ENCODE assay signal across 10 cellular contexts in the genomic region with DNA sequence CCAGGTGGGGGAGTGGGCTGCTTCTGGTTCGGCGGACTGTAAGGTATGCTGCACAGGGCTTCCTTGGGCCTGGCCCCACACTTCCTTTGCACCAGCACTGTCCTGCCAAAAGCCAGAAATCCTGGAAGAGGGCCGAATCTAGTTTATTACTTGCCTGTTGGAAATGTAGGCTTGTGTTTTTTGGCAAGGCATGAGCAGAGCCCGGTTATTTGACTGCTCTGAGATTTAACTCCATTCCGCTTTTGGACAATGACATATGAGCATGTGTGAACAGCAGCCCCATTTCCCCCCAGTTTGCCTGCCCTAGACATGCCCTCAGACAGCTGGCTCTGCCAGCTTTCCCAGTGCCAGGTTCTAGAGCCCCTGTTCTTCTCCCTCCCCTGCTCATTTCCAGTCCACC.
DNase-seq lines count a peak whose midpoint lies in the region; ATAC-seq, FAIRE-seq and TF ChIP-seq lines count a peak whose summit lies in the region.
"Had no signal": no experiment of that assay in that cellular context is flagged by ENCODE, and none has a peak within 500 bp of the region (broad histone marks: within the 10 kb centered on the region; RNA-seq: fewer than 3 reads in every experiment).

No MANE protein-coding gene starts in this region.

- DNase-seq in A549 (ENCODE audit: low read depth in 1 of 2, low spot score in 1 of 2) (no peak), ovary (peak; percentile 24 to 47 (median 40)), hepatic stellate cell (ENCODE audit: low spot score) (no peak), SJCRH30 (no peak), D721Med (ENCODE audit: insufficient read length, low spot score) (no peak), GM20000 (ENCODE audit: low spot score) (no peak)
- DNase-seq: NCI-H1048 had no signal

- H3K36me3 ChIP-seq in ovary (no peaks in the 10 kb centered on the region), SJCRH30 (no peaks in the 10 kb centered on the region)

- H3K27ac ChIP-seq in A549 (peak overlapping the region; percentile 7 to 84), VCaP (peak overlapping the region; percentile 63), ovary (peak overlapping the region in 1 of 2 donors; percentile 5), SJCRH30 (no peak overlapping the region)

- H3K4me2 ChIP-seq in A549: no peak overlapping the region

- TF ChIP-seq RAD21 in A549 (conservative IDR thresholded peaks at IDR 0.05 in 1 of 2, IDR thresholded peaks at IDR 0.05 in 1 of 2): no peak

- peaks cover 62% of the 10 kb centered on the region for H3K4me1 ChIP-seq in A549
- no peaks in the 10 kb centered on the region for H3K4me1 ChIP-seq in ovary (ENCODE audit: insufficient read depth)
- H3K4me1 ChIP-seq in SJCRH30: no peaks in the 10 kb centered on the region

- no peak for TF ChIP-seq EP300 in A549 (IDR thresholded peaks at IDR 0.05)
- TF ChIP-seq EP300 in ovary (IDR thresholded peaks at IDR 0.05): no peak

- FAIRE-seq in A549 (lab: Jason Lieb, UNC): no peak
- no peak for FAIRE-seq in D721Med (lab: Jason Lieb, UNC)
- FAIRE-seq: GM12878 had no signal

- ATAC-seq in A549: no peak
- peak; percentile 5 for ATAC-seq in esophagus mucosa
- ATAC-seq: GM12878 had no signal

- no peak overlapping the region for H3K4me3 ChIP-seq in A549
- no peak overlapping the region for H3K4me3 ChIP-seq in ovary
- H3K4me3 ChIP-seq in SJCRH30: no peak overlapping the region
- H3K4me3 ChIP-seq: GM12878 had no signal

- TF ChIP-seq CTCF in A549 (IDR thresholded peaks at IDR 0.05) (no peak), VCaP (conservative IDR thresholded peaks at IDR 0.05) (no peak), ovary (IDR thresholded peaks at IDR 0.05) (no peak), D721Med (IDR thresholded peaks at IDR 0.05; ENCODE audit: insufficient read depth, missing control alignments) (no peak), GM20000 (IDR thresholded peaks at IDR 0.05; ENCODE audit: extremely low read depth, missing control alignments) (no peak)

- no peak for TF ChIP-seq POLR2A in A549 (IDR thresholded peaks at IDR 0.05; ENCODE audit: low read length)
- no peak for TF ChIP-seq POLR2A in ovary (IDR thresholded peaks at IDR 0.05)

- CTCF ChIA-PET in A549 (lab: Yijun Ruan, JAX): no interaction called here

- H3K9me3 ChIP-seq in A549: no peaks in the 10 kb centered on the region
- H3K9me3 ChIP-seq in ovary: no peaks in the 10 kb centered on the region
- no peaks in the 10 kb centered on the region for H3K9me3 ChIP-seq in SJCRH30 (replicated peaks)

- WGBS in A549 (ENCODE audit: missing lambda C conversion rate): 92% methylated on average over 5 of the region's 5 CpGs
- 27 to 47% (median 41%) methylated on average over 5 of the region's 5 CpGs for WGBS in ovary, 3 donors

- intact Hi-C loops in ovary (cut with DNase I): no loop called here

- H3K27me3 ChIP-seq in ovary: no peaks in the 10 kb centered on the region
- no peaks in the 10 kb centered on the region for H3K27me3 ChIP-seq in SJCRH30

- POLR2A ChIA-PET in A549 (lab: Yijun Ruan, JAX): no interaction called here

TF ChIP-seq in A549, 52 proteins besides CTCF, POLR2A, EP300 and RAD21:
- TF ChIP-seq FOSB (CRISPR knock-in tag; IDR thresholded peaks at IDR 0.05): no peak
- no peak for TF ChIP-seq ZC3H11A (IDR thresholded peaks at IDR 0.05)
- no peak for TF ChIP-seq NFE2L2 (conservative IDR thresholded peaks at IDR 0.05; ENCODE audit: low read length)
- no peak for TF ChIP-seq CHD4 (IDR thresholded peaks at IDR 0.05; ENCODE audit: borderline replicate concordance)
- TF ChIP-seq, protein P1, sequence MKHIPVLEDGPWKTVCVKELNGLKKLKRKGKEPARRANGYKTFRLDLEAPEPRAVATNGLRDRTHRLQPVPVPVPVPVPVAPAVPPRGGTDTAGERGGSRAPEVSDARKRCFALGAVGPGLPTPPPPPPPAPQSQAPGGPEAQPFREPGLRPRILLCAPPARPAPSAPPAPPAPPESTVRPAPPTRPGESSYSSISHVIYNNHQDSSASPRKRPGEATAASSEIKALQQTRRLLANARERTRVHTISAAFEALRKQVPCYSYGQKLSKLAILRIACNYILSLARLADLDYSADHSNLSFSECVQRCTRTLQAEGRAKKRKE (CRISPR knock-in tag; IDR thresholded peaks at IDR 0.05; ENCODE audit: low read depth): no peak
- TF ChIP-seq SREBF2 (IDR thresholded peaks at IDR 0.05): no peak
- TF ChIP-seq KDM5A (IDR thresholded peaks at IDR 0.05): no peak
- TF ChIP-seq ZFP36 (IDR thresholded peaks at IDR 0.05; ENCODE audit: borderline replicate concordance, partially characterized antibody): no peak
- no peak for TF ChIP-seq GATA3 (IDR thresholded peaks at IDR 0.05; ENCODE audit: borderline replicate concordance)
- TF ChIP-seq MYC (IDR thresholded peaks at IDR 0.05; ENCODE audit: borderline replicate concordance, low read length): no peak
- no peak for TF ChIP-seq JUNB (IDR thresholded peaks at IDR 0.05)
- TF ChIP-seq CHD2 (IDR thresholded peaks at IDR 0.05; ENCODE audit: low read length, partially characterized antibody): no peak
- no peak for TF ChIP-seq PHF8 (IDR thresholded peaks at IDR 0.05; ENCODE audit: borderline replicate concordance, low read depth)
- no peak for TF ChIP-seq JUN (IDR thresholded peaks at IDR 0.05)
- TF ChIP-seq KDM1A (IDR thresholded peaks at IDR 0.05; ENCODE audit: low read depth): no peak

Comparison
In these comparisons a context has a peak if more than half of its experiments do, and no peak if none do; other contexts are left out.
1. DNase-seq: peak in ovary (5 of 5); none in A549 (0 of 2), hepatic stellate cell (single experiment), SJCRH30 (0 of 2), D721Med (single experiment) and GM20000 (single experiment).